Comparison of ENCODE assay signal across 11 cellular contexts in the genomic region with DNA sequence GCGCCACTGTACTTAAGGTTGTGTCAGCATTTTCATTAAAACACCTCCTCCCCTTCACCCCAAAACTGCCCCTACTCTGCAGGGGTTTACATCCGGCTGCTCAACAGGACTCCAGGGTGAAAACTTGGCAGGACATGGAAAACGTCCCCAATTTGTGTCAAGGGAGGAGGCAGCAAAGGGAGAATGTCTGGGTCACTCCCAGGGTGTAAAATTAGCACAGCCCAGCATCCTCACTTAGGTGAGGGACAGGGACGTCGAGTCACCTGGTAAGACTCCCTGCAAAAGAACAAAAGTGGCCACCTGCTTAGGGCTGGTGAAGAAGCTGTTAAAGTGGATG.
DNase-seq lines count a peak whose midpoint lies in the region; ATAC-seq and TF ChIP-seq lines count a peak whose summit lies in the region.
"Had no signal": no experiment of that assay in that cellular context is flagged by ENCODE, and none has a peak within 500 bp of the region (broad histone marks: within the 10 kb centered on the region; RNA-seq: fewer than 3 reads in every experiment).

No MANE protein-coding gene starts in this region.

- peaks cover 33 to 87% of the 10 kb centered on the region in 2 donors for H3K4me1 ChIP-seq in left lung
- H3K4me1 ChIP-seq in thoracic aorta (ENCODE audit: control insufficient read depth in 1 of 2, low read depth in 2 of 2): peaks cover 61 to 100% of the 10 kb centered on the region in 2 donors

- peak overlapping the region; percentile 97 for H3K27ac Mint-ChIP-seq in activated naive CD4-positive, alpha-beta T cell treated with anti-CD3 and anti-CD28 coated beads, Interleukin-2, amount 10 ng/mL, durations not matched to agents 7 days and 5 days
- H3K27ac Mint-ChIP-seq in activated T-helper 2 cell treated with anti-CD3 and anti-CD28 coated beads, Interferon-gamma antibody, Interleukin-2, Interleukin-4, amounts not matched to agents 10 μg/mL and 5 μg/mL and 100 μg/mL, durations not matched to agents 14 hours and 24 hours and 36 hours: peak overlapping the region; percentile 86

- intact Hi-C loops in activated T-helper 2 cell treated with anti-CD3 and anti-CD28 coated beads, Interferon-gamma antibody, Interleukin-2, Interleukin-4, amounts not matched to agents 10 μg/mL and 5 μg/mL and 100 μg/mL, durations not matched to agents 14 hours and 24 hours and 36 hours (cut with micrococcal nuclease): no loop called here
- intact Hi-C loops in left lung (cut with DNase I): no loop called here

- DNase-seq in activated naive CD4-positive, alpha-beta T cell treated with anti-CD3 and anti-CD28 coated beads, Interleukin-2, amount 10 ng/mL, durations not matched to agents 7 days and 5 days: no peak
- DNase-seq in activated naive CD4-positive, alpha-beta T cell (lab: John Stamatoyannopoulos, UW): no peak
- no peak for DNase-seq in activated T-helper 2 cell treated with anti-CD3 and anti-CD28 coated beads, Interferon-gamma antibody, Interleukin-2, Interleukin-4, amounts not matched to agents 10 μg/mL and 5 μg/mL and 100 μg/mL, durations not matched to agents 14 hours and 24 hours and 36 hours (ENCODE audit: low spot score)
- DNase-seq in left lung (no peak), thoracic aorta (ENCODE audit: low spot score) (no peak), AG20443 (ENCODE audit: low spot score) (no peak), foreskin fibroblast (no peak)
- DNase-seq: occipital lobe, SHP77 had no signal

- ATAC-seq in left lung: no peak
- no peak for ATAC-seq in thoracic aorta (ENCODE audit: insufficient number of reproducible peaks, low FRiP score, low read depth)
- ATAC-seq in GM18498 (IDR thresholded peaks at IDR 0.05; ENCODE audit: unreplicated experiment): no peak

- H3K27me3 ChIP-seq in left lung: no peaks in the 10 kb centered on the region
- no peaks in the 10 kb centered on the region for H3K27me3 ChIP-seq in thoracic aorta (replicated peaks; ENCODE audit: insufficient read depth)

- H3K27ac ChIP-seq in left lung (peak overlapping the region; percentile 50 to 64), thoracic aorta (peak overlapping the region; percentile 25 to 45)

- TF ChIP-seq CTCF in left lung (IDR thresholded peaks at IDR 0.05) (no peak), thoracic aorta (IDR thresholded peaks at IDR 0.05) (no peak), foreskin fibroblast (IDR thresholded peaks at IDR 0.05; ENCODE audit: low read depth, low read length) (no peak)

- H3K4me1 Mint-ChIP-seq in activated naive CD4-positive, alpha-beta T cell treated with anti-CD3 and anti-CD28 coated beads, Interleukin-2, amount 10 ng/mL, durations not matched to agents 7 days and 5 days: peaks cover 100% of the 10 kb centered on the region
- H3K4me1 Mint-ChIP-seq in activated T-helper 2 cell treated with anti-CD3 and anti-CD28 coated beads, Interferon-gamma antibody, Interleukin-2, Interleukin-4, amounts not matched to agents 10 μg/mL and 5 μg/mL and 100 μg/mL, durations not matched to agents 14 hours and 24 hours and 36 hours (ENCODE audit: low read depth): peaks cover 95% of the 10 kb centered on the region

- H3K4me3 ChIP-seq in left lung (no peak overlapping the region), thoracic aorta (no peak overlapping the region), foreskin fibroblast (ENCODE audit: low read depth in 1 of 2, low read length in 2 of 2) (no peak overlapping the region)

- H3K9me3 ChIP-seq in left lung: no peaks in the 10 kb centered on the region
- no peaks in the 10 kb centered on the region for H3K9me3 ChIP-seq in thoracic aorta

- H3K9me3 Mint-ChIP-seq in activated naive CD4-positive, alpha-beta T cell treated with anti-CD3 and anti-CD28 coated beads, Interleukin-2, amount 10 ng/mL, durations not matched to agents 7 days and 5 days: no peaks in the 10 kb centered on the region
- H3K9me3 Mint-ChIP-seq in activated T-helper 2 cell treated with anti-CD3 and anti-CD28 coated beads, Interferon-gamma antibody, Interleukin-2, Interleukin-4, amounts not matched to agents 10 μg/mL and 5 μg/mL and 100 μg/mL, durations not matched to agents 14 hours and 24 hours and 36 hours: no peaks in the 10 kb centered on the region
- H3K9me3 Mint-ChIP-seq: dendritic cell treated with granulocyte-macrophage colony-stimulating factor and Interleukin-4, amounts not matched to agents 40 ng/mL and 50 ng/mL, for 4 days had no signal

- no peak overlapping the region for H3K4me3 Mint-ChIP-seq in activated naive CD4-positive, alpha-beta T cell treated with anti-CD3 and anti-CD28 coated beads, Interleukin-2, amount 10 ng/mL, durations not matched to agents 7 days and 5 days
- H3K4me3 Mint-ChIP-seq in activated T-helper 2 cell treated with anti-CD3 and anti-CD28 coated beads, Interferon-gamma antibody, Interleukin-2, Interleukin-4, amounts not matched to agents 10 μg/mL and 5 μg/mL and 100 μg/mL, durations not matched to agents 14 hours and 24 hours and 36 hours (ENCODE audit: low read depth): no peak overlapping the region
- H3K4me3 Mint-ChIP-seq: dendritic cell treated with granulocyte-macrophage colony-stimulating factor and Interleukin-4, amounts not matched to agents 40 ng/mL and 50 ng/mL, for 4 days had no signal

- CTCF ChIA-PET in activated naive CD4-positive, alpha-beta T cell treated with anti-CD3 and anti-CD28 coated beads, Interleukin-2, amount 10 ng/mL, durations not matched to agents 7 days and 5 days (lab: Charles Lee): interaction anchor here (1.1 to 1.3 kb wide), 2 partner anchors 11 to 179 kb away, joined by 3 to 4 read pairs; no protein-coding TSS in a partner anchor

- no peaks in the 10 kb centered on the region for H3K27me3 Mint-ChIP-seq in activated naive CD4-positive, alpha-beta T cell treated with anti-CD3 and anti-CD28 coated beads, Interleukin-2, amount 10 ng/mL, durations not matched to agents 7 days and 5 days
- H3K27me3 Mint-ChIP-seq in activated T-helper 2 cell treated with anti-CD3 and anti-CD28 coated beads, Interferon-gamma antibody, Interleukin-2, Interleukin-4, amounts not matched to agents 10 μg/mL and 5 μg/mL and 100 μg/mL, durations not matched to agents 14 hours and 24 hours and 36 hours (ENCODE audit: low read depth): no peaks in the 10 kb centered on the region
- H3K27me3 Mint-ChIP-seq: dendritic cell treated with granulocyte-macrophage colony-stimulating factor and Interleukin-4, amounts not matched to agents 40 ng/mL and 50 ng/mL, for 4 days had no signal

- peaks cover 88% of the 10 kb centered on the region for H3K36me3 Mint-ChIP-seq in activated naive CD4-positive, alpha-beta T cell treated with anti-CD3 and anti-CD28 coated beads, Interleukin-2, amount 10 ng/mL, durations not matched to agents 7 days and 5 days
- peaks cover 98% of the 10 kb centered on the region for H3K36me3 Mint-ChIP-seq in activated T-helper 2 cell treated with anti-CD3 and anti-CD28 coated beads, Interferon-gamma antibody, Interleukin-2, Interleukin-4, amounts not matched to agents 10 μg/mL and 5 μg/mL and 100 μg/mL, durations not matched to agents 14 hours and 24 hours and 36 hours (ENCODE audit: low read depth)

- peaks cover 0 to 53% of the 10 kb centered on the region in 2 donors for H3K36me3 ChIP-seq in left lung
- H3K36me3 ChIP-seq in thoracic aorta: no peaks in the 10 kb centered on the region
